Comparison of ENCODE assay signal across 10 cellular contexts in the genomic region with DNA sequence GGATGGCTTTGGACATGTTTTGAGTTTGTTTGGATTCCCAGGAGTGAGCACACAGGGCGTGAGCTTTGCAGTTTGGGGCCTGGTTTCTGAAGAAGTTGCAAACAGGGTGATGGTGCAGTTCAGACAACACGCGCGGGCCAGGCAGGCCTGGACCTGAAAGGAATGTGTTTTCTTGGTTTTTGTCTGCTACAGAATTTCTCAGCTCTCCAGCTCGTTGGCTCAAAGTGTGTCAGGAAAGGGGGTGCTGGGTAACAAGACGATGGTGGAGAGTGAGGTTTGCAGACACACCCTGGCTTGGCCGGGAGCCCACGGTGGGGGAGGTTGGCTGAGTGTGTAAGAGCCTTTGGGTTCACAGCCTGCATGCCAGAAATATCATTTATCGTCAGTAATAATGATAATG.
DNase-seq lines count a peak whose midpoint lies in the region; ATAC-seq and TF ChIP-seq lines count a peak whose summit lies in the region.
"Had no signal": no experiment of that assay in that cellular context is flagged by ENCODE, and none has a peak within 500 bp of the region (broad histone marks: within the 10 kb centered on the region; RNA-seq: fewer than 3 reads in every experiment).

No MANE protein-coding gene starts in this region.

- intact Hi-C loops in Right ventricle myocardium inferior (cut with DNase I) (no loop called here), cardiac septum (cut with DNase I) (no loop called here), natural killer cell (cut with micrococcal nuclease) (no loop called here)

- no peaks in the 10 kb centered on the region for H3K36me3 Mint-ChIP-seq in natural killer cell

- H3K4me1 Mint-ChIP-seq in natural killer cell: peaks cover 81 to 84% of the 10 kb centered on the region in 2 donors

- no peak for TF ChIP-seq POLR2A in GM18505 (IDR thresholded peaks at IDR 0.05; ENCODE audit: borderline replicate concordance, extremely low read depth, insufficient read depth, insufficient read length)

- ATAC-seq in Right ventricle myocardium inferior (peak; percentile 51), natural killer cell (no peak), HG02588 (IDR thresholded peaks at IDR 0.05; ENCODE audit: unreplicated experiment) (no peak), GM18505 (IDR thresholded peaks at IDR 0.05; ENCODE audit: unreplicated experiment) (no peak), GM18520 (IDR thresholded peaks at IDR 0.05; ENCODE audit: unreplicated experiment) (no peak)

- peak overlapping the region; percentile 69 for H3K4me3 Mint-ChIP-seq in natural killer cell

- DNase-seq in Right ventricle myocardium inferior (ENCODE audit: missing footprints): no peak
- no peak for DNase-seq in cardiac septum (ENCODE audit: low spot score)
- peak; percentile 56 for DNase-seq in dermis blood vessel endothelial cell
- no peak for DNase-seq in natural killer cell
- DNase-seq in DMS153 (lab: John Stamatoyannopoulos, UW): no peak
- DNase-seq: activated naive CD4-positive, alpha-beta T cell treated with anti-CD3 and anti-CD28 coated beads, Interleukin-2, amount 50 U/mL, for 16 hours; DND-41 had no signal

- H3K27me3 Mint-ChIP-seq in natural killer cell (ENCODE audit: low read depth in 2 of 2): no peaks in the 10 kb centered on the region

- TF ChIP-seq CTCF in natural killer cell (IDR thresholded peaks at IDR 0.05): no peak

- no peaks in the 10 kb centered on the region for H3K9me3 Mint-ChIP-seq in natural killer cell

- peak overlapping the region; percentile 92 to 97 for H3K27ac Mint-ChIP-seq in natural killer cell
